ENCODE assay signal across 8 cellular contexts in genomic region chr10:97498841-97499560, GRCh38. TPM values are rescaled to one million over a fixed set of nuclear protein-coding genes. Genes with fewer than 3 reads are reported as not detected.
A peak's percentile ranks its signal among the peaks of the same experiment; 100 is the strongest.
DNase-seq lines count a peak whose midpoint lies in the region; ATAC-seq and TF ChIP-seq lines count a peak whose summit lies in the region.

UBTD1 (plus strand) TSS chr10:97498924; CDS start chr10:97499204, 280 bp downstream.

- H3K79me2 ChIP-seq in DOHH2 (ENCODE audit: control insufficient read depth, low read length): peaks cover 42% of the 10 kb centered on the region

- peaks cover 3% of the 10 kb centered on the region for H3F3A ChIP-seq in DOHH2 (ENCODE audit: control insufficient read depth, insufficient read depth)

- H3K27ac ChIP-seq in DOHH2 (ENCODE audit: low read depth, low read length) (peak within 1 kb of the TSS; percentile 78), SJSA1 (peak within 1 kb of the TSS; percentile 14), prostate gland (peak within 1 kb of the TSS; percentile 89 to 93)

- H3K36me3 ChIP-seq in DOHH2 (ENCODE audit: control insufficient read depth, low read length) (peaks cover 30% of the 10 kb centered on the region), SJSA1 (0 out of 2 replicates have a peak, but pooled peaks cover 12% of the 10 kb centered on the region), prostate gland (no peaks in the 10 kb centered on the region)

- H4K20me1 ChIP-seq in DOHH2 (ENCODE audit: control insufficient read depth, insufficient read depth, low read depth, low read length): peaks cover 23% of the 10 kb centered on the region; the same call in 1 of the 2 replicates

- peak within 1 kb of the TSS; percentile 95 for H3K4me2 ChIP-seq in DOHH2 (ENCODE audit: low read length)

- intact Hi-C loops in left ventricle myocardium superior (cut with micrococcal nuclease): no loop called here
- intact Hi-C loops in prostate gland (cut with DNase I): loop anchor here (5.0 kb wide), 1 partner anchor 43 kb away; no protein-coding TSS in a partner anchor

- under 1% methylated on average over 43 of the region's 66 CpGs for WGBS in prostate gland

- peak; percentile 0 for ATAC-seq in HG02852 (IDR thresholded peaks at IDR 0.05; ENCODE audit: unreplicated experiment)
- ATAC-seq in left ventricle myocardium superior: peak; percentile 9
- no peak for ATAC-seq in HG02884 (IDR thresholded peaks at IDR 0.05; ENCODE audit: unreplicated experiment)

- H3K27me3 ChIP-seq in DOHH2 (ENCODE audit: control insufficient read depth, low read length) (peaks cover 44% of the 10 kb centered on the region), SJSA1 (replicated peaks) (no peaks in the 10 kb centered on the region), prostate gland (replicated peaks; ENCODE audit: insufficient read depth) (no peaks in the 10 kb centered on the region)

- no peaks in the 10 kb centered on the region for H3K9me2 ChIP-seq in DOHH2 (replicated peaks; ENCODE audit: control insufficient read depth, low read length)

- H3K9me3 ChIP-seq in DOHH2 (ENCODE audit: control insufficient read depth, insufficient read depth, low read length): no peaks in the 10 kb centered on the region
- no peaks in the 10 kb centered on the region for H3K9me3 ChIP-seq in SJSA1 (replicated peaks)
- no peaks in the 10 kb centered on the region for H3K9me3 ChIP-seq in prostate gland

- peak; percentile 81 for TF ChIP-seq POLR2A in prostate gland (IDR thresholded peaks at IDR 0.05)

- TF ChIP-seq CTCF in DOHH2 (IDR thresholded peaks at IDR 0.05; ENCODE audit: low read depth, low read length, poor library complexity, severe bottlenecking) (no peak), prostate gland (IDR thresholded peaks at IDR 0.05) (peak in 1 of 4 experiments; percentile 8)

- H3K4me3 ChIP-seq in DOHH2 (ENCODE audit: low read length) (peak within 1 kb of the TSS; percentile 96), SJSA1 (peak within 1 kb of the TSS; percentile 73), prostate gland (peak within 1 kb of the TSS; percentile 80 to 97)

- H3K4me1 ChIP-seq in DOHH2 (ENCODE audit: control insufficient read depth, low read length) (peaks cover 32% of the 10 kb centered on the region), SJSA1 (replicated peaks) (peaks cover 9% of the 10 kb centered on the region; the same call in 1 of the 2 replicates), prostate gland (replicated peaks) (peaks cover 5% of the 10 kb centered on the region)

- DNase-seq in SJSA1 (ENCODE audit: low read depth in 1 of 2, low spot score in 2 of 2) (peak in 1 of 2 experiments; percentile 60), amniotic epithelial cell (ENCODE audit: low read depth) (peak; percentile 44), left ventricle myocardium superior (peak; percentile 68), prostate gland (ENCODE audit: low spot score) (peak; percentile 31), RPMI8226 (no peak)

RNA-seq across cellular contexts. Expression of gene UBTD1, which starts in this region (rescaled TPM):
- total RNA-seq in SJSA1 (2014; rRNA removed; shearing (Covaris generic)): 14.8 and 15.8 TPM in 2 replicates
- total RNA-seq in left ventricle myocardium superior: 28.1 TPM
- total RNA-seq in prostate gland: 10 to 100 TPM; 10.0 to 93.8 TPM

Comparison
In these comparisons a context has a peak if more than half of its experiments do, and no peak if none do; other contexts are left out.
1. H3K27ac ChIP-seq: peak in every context shown above with its lines; median percentile 91 in prostate gland; 78 in DOHH2; 14 in SJSA1.